In the genomic region with DNA sequence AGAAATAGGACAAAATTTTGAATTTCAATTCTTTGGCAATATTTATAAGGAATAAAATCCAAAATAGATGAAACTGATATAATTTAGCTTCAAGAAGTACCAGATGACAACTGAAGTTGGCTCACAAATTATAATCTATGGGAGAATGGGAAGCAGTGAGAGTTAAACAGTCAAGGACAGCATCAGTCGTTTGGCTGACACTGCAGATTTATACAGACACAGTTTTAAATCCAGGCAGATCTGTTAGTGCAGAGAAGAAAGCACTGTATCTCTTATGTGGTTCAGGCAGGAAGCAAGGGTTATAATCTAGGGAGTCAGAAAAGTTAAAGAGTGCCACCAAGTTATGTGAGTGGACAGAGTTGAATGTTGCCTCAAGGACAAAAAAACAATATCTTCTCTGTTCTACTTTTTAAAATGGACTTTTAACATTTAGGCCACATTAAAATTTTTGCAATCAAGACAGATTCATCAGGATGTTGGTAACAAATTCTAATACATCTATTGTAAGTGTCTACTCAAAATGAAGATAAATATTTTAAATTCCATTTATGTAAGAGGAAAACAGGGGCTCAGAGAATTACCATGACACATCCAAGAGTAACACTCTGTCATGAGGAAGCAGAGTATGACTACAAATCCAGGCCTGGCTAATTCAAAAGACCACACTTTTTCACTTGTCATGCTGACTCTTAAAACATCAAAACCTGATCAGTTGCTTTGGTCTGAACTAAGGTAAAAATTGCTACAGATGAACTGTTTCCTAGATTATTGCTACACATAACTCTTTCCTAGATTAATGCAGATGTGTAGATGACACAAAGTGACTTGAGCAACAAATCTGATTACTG, we compare ENCODE assay signal across 3 cellular contexts.
A peak's percentile ranks its signal among the peaks of the same experiment; 100 is the strongest.
TF ChIP-seq lines count a peak whose summit lies in the region.

No MANE protein-coding gene starts in this region.

TF ChIP-seq in IMR-90, 13 proteins besides CTCF, POLR2A, EP300 and RAD21:
- TF ChIP-seq MAFK (IDR thresholded peaks at IDR 0.05; ENCODE audit: low read depth, low read length) = peak; percentile 67
- no peak for TF ChIP-seq CHD1 (IDR thresholded peaks at IDR 0.05; ENCODE audit: low read depth, low read length)
- TF ChIP-seq FOS (IDR thresholded peaks at IDR 0.05; ENCODE audit: low read depth, low read length) = no peak

TF ChIP-seq in GM12878, 131 proteins besides CTCF, POLR2A, EP300 and RAD21:
- TF ChIP-seq, protein P1, sequence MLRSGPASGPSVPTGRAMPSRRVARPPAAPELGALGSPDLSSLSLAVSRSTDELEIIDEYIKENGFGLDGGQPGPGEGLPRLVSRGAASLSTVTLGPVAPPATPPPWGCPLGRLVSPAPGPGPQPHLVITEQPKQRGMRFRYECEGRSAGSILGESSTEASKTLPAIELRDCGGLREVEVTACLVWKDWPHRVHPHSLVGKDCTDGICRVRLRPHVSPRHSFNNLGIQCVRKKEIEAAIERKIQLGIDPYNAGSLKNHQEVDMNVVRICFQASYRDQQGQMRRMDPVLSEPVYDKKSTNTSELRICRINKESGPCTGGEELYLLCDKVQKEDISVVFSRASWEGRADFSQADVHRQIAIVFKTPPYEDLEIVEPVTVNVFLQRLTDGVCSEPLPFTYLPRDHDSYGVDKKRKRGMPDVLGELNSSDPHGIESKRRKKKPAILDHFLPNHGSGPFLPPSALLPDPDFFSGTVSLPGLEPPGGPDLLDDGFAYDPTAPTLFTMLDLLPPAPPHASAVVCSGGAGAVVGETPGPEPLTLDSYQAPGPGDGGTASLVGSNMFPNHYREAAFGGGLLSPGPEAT (IDR thresholded peaks at IDR 0.05; ENCODE audit: low read depth) = no peak
- TF ChIP-seq, protein P2, sequence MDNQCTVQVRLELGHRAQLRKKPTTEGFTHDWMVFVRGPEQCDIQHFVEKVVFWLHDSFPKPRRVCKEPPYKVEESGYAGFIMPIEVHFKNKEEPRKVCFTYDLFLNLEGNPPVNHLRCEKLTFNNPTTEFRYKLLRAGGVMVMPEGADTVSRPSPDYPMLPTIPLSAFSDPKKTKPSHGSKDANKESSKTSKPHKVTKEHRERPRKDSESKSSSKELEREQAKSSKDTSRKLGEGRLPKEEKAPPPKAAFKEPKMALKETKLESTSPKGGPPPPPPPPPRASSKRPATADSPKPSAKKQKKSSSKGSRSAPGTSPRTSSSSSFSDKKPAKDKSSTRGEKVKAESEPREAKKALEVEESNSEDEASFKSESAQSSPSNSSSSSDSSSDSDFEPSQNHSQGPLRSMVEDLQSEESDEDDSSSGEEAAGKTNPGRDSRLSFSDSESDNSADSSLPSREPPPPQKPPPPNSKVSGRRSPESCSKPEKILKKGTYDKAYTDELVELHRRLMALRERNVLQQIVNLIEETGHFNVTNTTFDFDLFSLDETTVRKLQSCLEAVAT (IDR thresholded peaks at IDR 0.05) = peak; percentile 85

TF ChIP-seq in WTC11, 78 proteins besides CTCF, POLR2A, EP300 and RAD21:
- TF ChIP-seq ATF1 (CRISPR knock-in tag; IDR thresholded peaks at IDR 0.05) (no peak), CREB1 (CRISPR knock-in tag; IDR thresholded peaks at IDR 0.05) (no peak), SP1 (CRISPR knock-in tag; conservative IDR thresholded peaks at IDR 0.05) (no peak), FOXP1 (CRISPR knock-in tag; IDR thresholded peaks at IDR 0.05; ENCODE audit: borderline replicate concordance) (no peak), NFATC4 (CRISPR knock-in tag; IDR thresholded peaks at IDR 0.05) (no peak), PRRX2 (CRISPR knock-in tag; IDR thresholded peaks at IDR 0.05) (no peak), ZNF263 (CRISPR knock-in tag; IDR thresholded peaks at IDR 0.05; ENCODE audit: low read depth) (no peak), ZNF138 (CRISPR knock-in tag; conservative IDR thresholded peaks at IDR 0.05) (no peak)
- TF ChIP-seq, protein P3, sequence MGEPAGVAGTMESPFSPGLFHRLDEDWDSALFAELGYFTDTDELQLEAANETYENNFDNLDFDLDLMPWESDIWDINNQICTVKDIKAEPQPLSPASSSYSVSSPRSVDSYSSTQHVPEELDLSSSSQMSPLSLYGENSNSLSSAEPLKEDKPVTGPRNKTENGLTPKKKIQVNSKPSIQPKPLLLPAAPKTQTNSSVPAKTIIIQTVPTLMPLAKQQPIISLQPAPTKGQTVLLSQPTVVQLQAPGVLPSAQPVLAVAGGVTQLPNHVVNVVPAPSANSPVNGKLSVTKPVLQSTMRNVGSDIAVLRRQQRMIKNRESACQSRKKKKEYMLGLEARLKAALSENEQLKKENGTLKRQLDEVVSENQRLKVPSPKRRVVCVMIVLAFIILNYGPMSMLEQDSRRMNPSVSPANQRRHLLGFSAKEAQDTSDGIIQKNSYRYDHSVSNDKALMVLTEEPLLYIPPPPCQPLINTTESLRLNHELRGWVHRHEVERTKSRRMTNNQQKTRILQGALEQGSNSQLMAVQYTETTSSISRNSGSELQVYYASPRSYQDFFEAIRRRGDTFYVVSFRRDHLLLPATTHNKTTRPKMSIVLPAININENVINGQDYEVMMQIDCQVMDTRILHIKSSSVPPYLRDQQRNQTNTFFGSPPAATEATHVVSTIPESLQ (CRISPR knock-in tag; IDR thresholded peaks at IDR 0.05) = no peak
- TF ChIP-seq, protein P4, sequence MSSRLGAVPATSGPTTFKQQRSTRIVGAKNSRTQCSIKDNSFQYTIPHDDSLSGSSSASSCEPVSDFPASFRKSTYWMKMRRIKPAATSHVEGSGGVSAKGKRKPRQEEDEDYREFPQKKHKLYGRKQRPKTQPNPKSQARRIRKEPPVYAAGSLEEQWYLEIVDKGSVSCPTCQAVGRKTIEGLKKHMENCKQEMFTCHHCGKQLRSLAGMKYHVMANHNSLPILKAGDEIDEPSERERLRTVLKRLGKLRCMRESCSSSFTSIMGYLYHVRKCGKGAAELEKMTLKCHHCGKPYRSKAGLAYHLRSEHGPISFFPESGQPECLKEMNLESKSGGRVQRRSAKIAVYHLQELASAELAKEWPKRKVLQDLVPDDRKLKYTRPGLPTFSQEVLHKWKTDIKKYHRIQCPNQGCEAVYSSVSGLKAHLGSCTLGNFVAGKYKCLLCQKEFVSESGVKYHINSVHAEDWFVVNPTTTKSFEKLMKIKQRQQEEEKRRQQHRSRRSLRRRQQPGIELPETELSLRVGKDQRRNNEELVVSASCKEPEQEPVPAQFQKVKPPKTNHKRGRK (CRISPR knock-in tag; IDR thresholded peaks at IDR 0.05; ENCODE audit: borderline replicate concordance) = no peak
- TF ChIP-seq, protein P5, sequence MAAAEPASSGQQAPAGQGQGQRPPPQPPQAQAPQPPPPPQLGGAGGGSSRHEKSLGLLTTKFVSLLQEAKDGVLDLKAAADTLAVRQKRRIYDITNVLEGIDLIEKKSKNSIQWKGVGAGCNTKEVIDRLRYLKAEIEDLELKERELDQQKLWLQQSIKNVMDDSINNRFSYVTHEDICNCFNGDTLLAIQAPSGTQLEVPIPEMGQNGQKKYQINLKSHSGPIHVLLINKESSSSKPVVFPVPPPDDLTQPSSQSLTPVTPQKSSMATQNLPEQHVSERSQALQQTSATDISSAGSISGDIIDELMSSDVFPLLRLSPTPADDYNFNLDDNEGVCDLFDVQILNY (CRISPR knock-in tag; IDR thresholded peaks at IDR 0.05) = no peak
- TF ChIP-seq, protein P6, sequence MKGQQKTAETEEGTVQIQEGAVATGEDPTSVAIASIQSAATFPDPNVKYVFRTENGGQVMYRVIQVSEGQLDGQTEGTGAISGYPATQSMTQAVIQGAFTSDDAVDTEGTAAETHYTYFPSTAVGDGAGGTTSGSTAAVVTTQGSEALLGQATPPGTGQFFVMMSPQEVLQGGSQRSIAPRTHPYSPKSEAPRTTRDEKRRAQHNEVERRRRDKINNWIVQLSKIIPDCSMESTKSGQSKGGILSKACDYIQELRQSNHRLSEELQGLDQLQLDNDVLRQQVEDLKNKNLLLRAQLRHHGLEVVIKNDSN (CRISPR knock-in tag; IDR thresholded peaks at IDR 0.05) = no peak
- TF ChIP-seq, protein P7, sequence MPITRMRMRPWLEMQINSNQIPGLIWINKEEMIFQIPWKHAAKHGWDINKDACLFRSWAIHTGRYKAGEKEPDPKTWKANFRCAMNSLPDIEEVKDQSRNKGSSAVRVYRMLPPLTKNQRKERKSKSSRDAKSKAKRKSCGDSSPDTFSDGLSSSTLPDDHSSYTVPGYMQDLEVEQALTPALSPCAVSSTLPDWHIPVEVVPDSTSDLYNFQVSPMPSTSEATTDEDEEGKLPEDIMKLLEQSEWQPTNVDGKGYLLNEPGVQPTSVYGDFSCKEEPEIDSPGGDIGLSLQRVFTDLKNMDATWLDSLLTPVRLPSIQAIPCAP (CRISPR knock-in tag; IDR thresholded peaks at IDR 0.05) = no peak
- TF ChIP-seq, protein P8, sequence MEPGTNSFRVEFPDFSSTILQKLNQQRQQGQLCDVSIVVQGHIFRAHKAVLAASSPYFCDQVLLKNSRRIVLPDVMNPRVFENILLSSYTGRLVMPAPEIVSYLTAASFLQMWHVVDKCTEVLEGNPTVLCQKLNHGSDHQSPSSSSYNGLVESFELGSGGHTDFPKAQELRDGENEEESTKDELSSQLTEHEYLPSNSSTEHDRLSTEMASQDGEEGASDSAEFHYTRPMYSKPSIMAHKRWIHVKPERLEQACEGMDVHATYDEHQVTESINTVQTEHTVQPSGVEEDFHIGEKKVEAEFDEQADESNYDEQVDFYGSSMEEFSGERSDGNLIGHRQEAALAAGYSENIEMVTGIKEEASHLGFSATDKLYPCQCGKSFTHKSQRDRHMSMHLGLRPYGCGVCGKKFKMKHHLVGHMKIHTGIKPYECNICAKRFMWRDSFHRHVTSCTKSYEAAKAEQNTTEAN (CRISPR knock-in tag; IDR thresholded peaks at IDR 0.05) = no peak
- TF ChIP-seq, protein P9, sequence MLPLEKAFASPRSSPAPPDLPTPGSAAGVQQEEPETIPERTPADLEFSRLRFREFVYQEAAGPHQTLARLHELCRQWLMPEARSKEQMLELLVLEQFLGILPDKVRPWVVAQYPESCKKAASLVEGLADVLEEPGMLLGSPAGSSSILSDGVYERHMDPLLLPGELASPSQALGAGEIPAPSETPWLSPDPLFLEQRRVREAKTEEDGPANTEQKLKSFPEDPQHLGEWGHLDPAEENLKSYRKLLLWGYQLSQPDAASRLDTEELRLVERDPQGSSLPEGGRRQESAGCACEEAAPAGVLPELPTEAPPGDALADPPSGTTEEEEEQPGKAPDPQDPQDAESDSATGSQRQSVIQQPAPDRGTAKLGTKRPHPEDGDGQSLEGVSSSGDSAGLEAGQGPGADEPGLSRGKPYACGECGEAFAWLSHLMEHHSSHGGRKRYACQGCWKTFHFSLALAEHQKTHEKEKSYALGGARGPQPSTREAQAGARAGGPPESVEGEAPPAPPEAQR (CRISPR knock-in tag; IDR thresholded peaks at IDR 0.05) = no peak
- TF ChIP-seq, protein P10, sequence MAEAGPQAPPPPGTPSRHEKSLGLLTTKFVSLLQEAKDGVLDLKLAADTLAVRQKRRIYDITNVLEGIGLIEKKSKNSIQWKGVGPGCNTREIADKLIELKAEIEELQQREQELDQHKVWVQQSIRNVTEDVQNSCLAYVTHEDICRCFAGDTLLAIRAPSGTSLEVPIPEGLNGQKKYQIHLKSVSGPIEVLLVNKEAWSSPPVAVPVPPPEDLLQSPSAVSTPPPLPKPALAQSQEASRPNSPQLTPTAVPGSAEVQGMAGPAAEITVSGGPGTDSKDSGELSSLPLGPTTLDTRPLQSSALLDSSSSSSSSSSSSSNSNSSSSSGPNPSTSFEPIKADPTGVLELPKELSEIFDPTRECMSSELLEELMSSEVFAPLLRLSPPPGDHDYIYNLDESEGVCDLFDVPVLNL (CRISPR knock-in tag; IDR thresholded peaks at IDR 0.05; ENCODE audit: borderline replicate concordance, low read depth) = no peak
